8 cellular contexts compared by ENCODE assay signal in the genomic region with DNA sequence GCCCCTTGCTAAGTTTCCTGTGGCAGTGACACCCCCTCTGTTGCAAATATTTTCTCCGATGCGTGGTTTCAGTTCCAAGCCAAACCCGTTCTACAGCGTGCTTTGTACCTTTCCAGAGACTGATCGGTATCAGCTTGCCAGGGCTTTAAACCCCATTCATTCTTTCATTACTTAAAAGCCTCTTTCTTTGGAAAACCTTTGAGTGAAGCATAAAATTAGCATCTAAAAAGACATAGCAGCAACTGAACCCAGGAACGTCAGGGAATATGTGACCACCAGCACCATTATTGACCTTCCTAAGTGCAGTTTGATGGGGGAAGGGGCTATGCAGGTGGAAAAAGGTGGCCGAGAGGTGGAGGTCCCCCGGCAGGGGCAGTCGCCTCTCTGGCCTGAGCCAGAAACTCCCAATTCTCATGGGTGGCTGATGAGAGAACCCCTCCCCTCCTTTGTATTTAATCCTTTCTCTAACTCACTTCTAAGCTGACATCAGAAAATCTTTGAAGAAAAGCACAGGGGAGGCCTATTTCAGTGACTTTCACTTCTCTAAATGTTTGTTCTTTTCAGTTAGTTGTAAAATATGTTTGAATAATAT.
DNase-seq lines count a peak whose midpoint lies in the region; ATAC-seq and TF ChIP-seq lines count a peak whose summit lies in the region.

No MANE protein-coding gene starts in this region.

- TF ChIP-seq EP300 in esophagus muscularis mucosa (IDR thresholded peaks at IDR 0.05) = no peak

- H3K27me3 ChIP-seq in BE2C = 0 out of 2 replicates have a peak, but pooled peaks cover 3% of the 10 kb centered on the region
- H3K27me3 ChIP-seq in esophagus squamous epithelium = no peaks in the 10 kb centered on the region
- no peaks in the 10 kb centered on the region for H3K27me3 ChIP-seq in thymus (ENCODE audit: control insufficient read depth, insufficient read depth)
- H3K27me3 ChIP-seq in esophagus muscularis mucosa = no peaks in the 10 kb centered on the region

- H3K4me1 ChIP-seq in BE2C (no peaks in the 10 kb centered on the region), esophagus squamous epithelium (peaks cover 13 to 61% (median 16%) of the 10 kb centered on the region in 3 donors), thymus (ENCODE audit: control insufficient read depth, insufficient read depth, low read length) (peaks cover 3% of the 10 kb centered on the region), esophagus muscularis mucosa (no peaks in the 10 kb centered on the region)

- TF ChIP-seq CTCF in BE2C (IDR thresholded peaks at IDR 0.05; ENCODE audit: low read depth, low read length) (no peak), esophagus squamous epithelium (IDR thresholded peaks at IDR 0.05) (no peak), esophagus muscularis mucosa (IDR thresholded peaks at IDR 0.05) (no peak)

- TF ChIP-seq POLR2A in esophagus squamous epithelium (IDR thresholded peaks at IDR 0.05) (no peak), esophagus muscularis mucosa (IDR thresholded peaks at IDR 0.05; ENCODE audit: low read depth) (no peak)

- H3K36me3 ChIP-seq in BE2C (no peaks in the 10 kb centered on the region), esophagus squamous epithelium (no peaks in the 10 kb centered on the region), thymus (ENCODE audit: control insufficient read depth, insufficient read depth) (no peaks in the 10 kb centered on the region), esophagus muscularis mucosa (no peaks in the 10 kb centered on the region)

- WGBS in esophagus squamous epithelium, 2 donors = 21 to 22% methylated on average over 7 to 9 of the region's 9 CpGs
- 35% methylated on average over 9 of the region's 9 CpGs for WGBS in thymus
- 69% methylated on average over 9 of the region's 9 CpGs for WGBS in esophagus muscularis mucosa

- no peak for DNase-seq in BE2C
- peak; percentile 85 for DNase-seq in MV-4-11 (lab: John Stamatoyannopoulos, UW)
- no peak for DNase-seq in esophagus squamous epithelium (lab: John Stamatoyannopoulos, UW)
- DNase-seq in esophagus muscularis mucosa (ENCODE audit: extremely low spot score) = no peak
- DNase-seq in NCI-H187 treated with DMSO at 0.1 percent for 48 hours (lab: John Stamatoyannopoulos, UW) = no peak
- no peak for DNase-seq in activated CD4-positive, alpha-beta T cell treated with anti-CD3 and anti-CD28 coated beads, Interleukin-2, amount 50 U/mL, for 4 hours

- no peaks in the 10 kb centered on the region; the same call in 1 of the 2 replicates for H3K9me3 ChIP-seq in BE2C
- peaks cover 0 to 10% (median 4%) of the 10 kb centered on the region in 3 donors for H3K9me3 ChIP-seq in esophagus squamous epithelium
- H3K9me3 ChIP-seq in thymus (ENCODE audit: control insufficient read depth) = no peaks in the 10 kb centered on the region
- peaks cover 0 to 11% (median 6%) of the 10 kb centered on the region in 4 donors for H3K9me3 ChIP-seq in esophagus muscularis mucosa

- H3K4me3 ChIP-seq in BE2C (ENCODE audit: low read depth, low read length) = peak overlapping the region; percentile 4; the same call in 1 of the 2 replicates
- peak overlapping the region in 1 of 4 donors; percentile 5 for H3K4me3 ChIP-seq in esophagus squamous epithelium
- H3K4me3 ChIP-seq in thymus (ENCODE audit: low read length) = no peak overlapping the region
- H3K4me3 ChIP-seq in esophagus muscularis mucosa = no peak overlapping the region

- peak overlapping the region; percentile 49 to 86 (median 83) for H3K27ac ChIP-seq in esophagus squamous epithelium
- peak overlapping the region; percentile 46 for H3K27ac ChIP-seq in thymus (ENCODE audit: low read depth)
- no peak overlapping the region for H3K27ac ChIP-seq in esophagus muscularis mucosa (replicated peaks in 1 of 4)

- ATAC-seq in GM19397 (IDR thresholded peaks at IDR 0.05; ENCODE audit: unreplicated experiment) = peak; percentile 64

- intact Hi-C loops in esophagus squamous epithelium (cut with DNase I) (no loop called here), esophagus muscularis mucosa (cut with DNase I) (no loop called here)

Comparison
In these comparisons a context has a peak if more than half of its experiments do, and no peak if none do; other contexts are left out.
1. H3K27ac ChIP-seq: peak in esophagus squamous epithelium (4 of 4) and thymus (single experiment); none in esophagus muscularis mucosa (0 of 4).